32 cellular contexts compared by ENCODE assay signal in genomic region chr14:78972440-78972839, GRCh38.
"Had no signal": no experiment of that assay in that cellular context is flagged by ENCODE, and none has a peak within 500 bp of the region (broad histone marks: within the 10 kb centered on the region; RNA-seq: fewer than 3 reads in every experiment).

No MANE protein-coding gene starts in this region.

- H3K27ac ChIP-seq: adrenal gland, body of pancreas, esophagus muscularis mucosa, foreskin keratinocyte, gastrocnemius medialis, WERI-Rb-1 had no signal

- H3K4me3 ChIP-seq: adrenal gland, body of pancreas, esophagus muscularis mucosa, gastrocnemius medialis had no signal

- ATAC-seq: activated CD4-positive, CD25-positive, alpha-beta regulatory T cell treated with anti-CD3 and anti-CD28 coated beads, Interleukin-2, amount 50 U/mL, for 24 hours; activated CD8-positive, alpha-beta T cell treated with anti-CD3 and anti-CD28 coated beads for 36 hours; activated naive CD8-positive, alpha-beta T cell treated with anti-CD3 and anti-CD28 coated beads, Interleukin-2, amount 50 U/mL, for 24 hours; activated T-cell treated with anti-CD3 and anti-CD28 coated beads, Interleukin-2, amount 50 U/mL, for 4 hours; activated T-helper 17 cell treated with anti-CD3 and anti-CD28 coated beads, Interleukin-2, amount 50 U/mL, for 72 hours; body of pancreas; effector memory CD8-positive, alpha-beta T cell; foreskin keratinocyte; gastrocnemius medialis; T-helper 17 cell had no signal

- H3K9me3 ChIP-seq: adrenal gland, body of pancreas, esophagus muscularis mucosa, gastrocnemius medialis had no signal

- H3K27me3 ChIP-seq: adrenal gland, body of pancreas, esophagus muscularis mucosa, foreskin keratinocyte, gastrocnemius medialis had no signal

- H3K36me3 ChIP-seq: adrenal gland, esophagus muscularis mucosa, gastrocnemius medialis, WERI-Rb-1 had no signal

- H3K4me1 ChIP-seq: adrenal gland, body of pancreas, gastrocnemius medialis had no signal

- DNase-seq: activated B cell treated with CpG ODN at 0.5 μM for 24 hours; activated CD4-positive, alpha-beta T cell treated with anti-CD3 and anti-CD28 coated beads for 48 hours; activated CD4-positive, alpha-beta T cell treated with anti-CD3 and anti-CD28 coated beads, Interleukin-2, amount 50 U/mL, for 1 hour; activated CD4-positive, alpha-beta T cell treated with anti-CD3 and anti-CD28 coated beads, Interleukin-2, amount 50 U/mL, for 48 hours; activated CD8-positive, alpha-beta memory T cell treated with anti-CD3 and anti-CD28 coated beads for 24 hours; activated CD8-positive, alpha-beta T cell treated with anti-CD3 and anti-CD28 coated beads for 36 hours; activated effector memory CD4-positive, alpha-beta T cell treated with Interleukin-2 at 50 U/mL for 16 hours; activated gamma-delta T cell treated with Interleukin-2 at 50 U/mL for 16 hours; activated naive CD4-positive, alpha-beta T cell treated with Interleukin-2 at 50 U/mL for 16 hours; activated naive CD8-positive, alpha-beta T cell treated with anti-CD3 and anti-CD28 coated beads for 36 hours; activated naive CD8-positive, alpha-beta T cell treated with anti-CD3 and anti-CD28 coated beads, Interleukin-2, amount 50 U/mL, for 24 hours; activated T-cell treated with anti-CD3 and anti-CD28 coated beads, Interleukin-2, amount 50 U/mL, for 4 hours; adrenal gland; amygdala; aorta; body of pancreas; caudate nucleus; cortex of kidney; dermis blood vessel endothelial cell; effector CD4-positive, alpha-beta T cell; effector memory CD8-positive, alpha-beta T cell; erythroblast; foreskin keratinocyte; gastrocnemius medialis; head of caudate nucleus; T-helper 1 cell; T-helper 17 cell; T1000; WERI-Rb-1 had no signal
